In genomic region chr12:107622005-107622404, GRCh38 we compare ENCODE assay signal across 9 cellular contexts.
DNase-seq lines count a peak whose midpoint lies in the region; ATAC-seq and TF ChIP-seq lines count a peak whose summit lies in the region.
"Had no signal": no experiment of that assay in that cellular context is flagged by ENCODE, and none has a peak within 500 bp of the region (broad histone marks: within the 10 kb centered on the region; RNA-seq: fewer than 3 reads in every experiment).

No MANE protein-coding gene starts in this region.

- no peak overlapping the region for H3K4me3 ChIP-seq in LNCaP clone FGC (ENCODE audit: low read depth, low read length)

- no peak for ATAC-seq in HG03045 (IDR thresholded peaks at IDR 0.05; ENCODE audit: unreplicated experiment)
- ATAC-seq in GM18868 (IDR thresholded peaks at IDR 0.05; ENCODE audit: unreplicated experiment) = no peak
- no peak for ATAC-seq in HG03095 (IDR thresholded peaks at IDR 0.05; ENCODE audit: unreplicated experiment)

- peak; percentile 22 for DNase-seq in activated T-cell treated with anti-CD3 and anti-CD28 coated beads, Interleukin-2, amount 50 U/mL, for 48 hours
- no peak for DNase-seq in activated T-cell treated with anti-CD3 and anti-CD28 coated beads, Interleukin-2, amount 50 U/mL, for 1 hour
- DNase-seq in LNCaP clone FGC (ENCODE audit: low read depth) = no peak
- DNase-seq in cerebellar cortex (ENCODE audit: low spot score) = peak; percentile 16
- peak; percentile 20 for DNase-seq in renal cortical epithelial cell (ENCODE audit: low read depth)
- DNase-seq: Kasumi-1 had no signal

- peak; percentile 58 for TF ChIP-seq CTCF in LNCaP clone FGC (IDR thresholded peaks at IDR 0.05; ENCODE audit: control insufficient read depth, extremely low read depth, insufficient read depth)

Comparison
In these comparisons a context has a peak if more than half of its experiments do, and no peak if none do; other contexts are left out.
1. DNase-seq: peak in activated T-cell treated with anti-CD3 and anti-CD28 coated beads, Interleukin-2, amount 50 U/mL, for 48 hours (2 of 2), cerebellar cortex (single experiment) and renal cortical epithelial cell (single experiment); none in activated T-cell treated with anti-CD3 and anti-CD28 coated beads, Interleukin-2, amount 50 U/mL, for 1 hour (single experiment) and LNCaP clone FGC (single experiment).